Comparison of ENCODE assay signal across 14 cellular contexts in the genomic region with DNA sequence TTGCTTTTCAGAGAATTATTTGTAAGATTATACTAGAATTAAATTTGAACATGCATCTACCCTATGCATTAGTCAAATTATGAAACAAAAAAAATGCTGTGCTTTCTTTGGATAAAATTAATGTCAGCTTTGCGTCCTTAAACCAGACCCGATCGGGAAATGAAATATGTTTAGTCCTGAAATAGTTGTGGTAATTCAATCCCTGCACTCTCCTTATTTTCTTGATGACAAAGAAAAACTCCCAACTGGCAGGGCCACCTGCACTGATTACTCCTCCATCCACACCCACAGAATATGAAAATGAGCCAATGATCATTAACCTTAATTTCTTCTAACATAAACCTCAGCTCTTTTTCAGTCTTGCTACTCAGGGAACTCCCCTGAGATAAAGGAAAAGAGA.
DNase-seq lines count a peak whose midpoint lies in the region; ATAC-seq and TF ChIP-seq lines count a peak whose summit lies in the region.
"Had no signal": no experiment of that assay in that cellular context is flagged by ENCODE, and none has a peak within 500 bp of the region (broad histone marks: within the 10 kb centered on the region; RNA-seq: fewer than 3 reads in every experiment).

No MANE protein-coding gene starts in this region.

- no peaks in the 10 kb centered on the region for H3K79me2 ChIP-seq in trophoblast cell (ENCODE audit: control insufficient read depth, insufficient read depth, low read length, poor library complexity)

- no peak for TF ChIP-seq POLR2A in esophagus squamous epithelium (IDR thresholded peaks at IDR 0.05)

- H2AK5ac ChIP-seq in trophoblast cell (ENCODE audit: low read length), result no peak overlapping the region

- H3K27me3 ChIP-seq in BLaER1, result no peaks in the 10 kb centered on the region
- no peaks in the 10 kb centered on the region for H3K27me3 ChIP-seq in trophoblast cell (ENCODE audit: insufficient read depth, low read length)
- H3K27me3 ChIP-seq in esophagus squamous epithelium, result no peaks in the 10 kb centered on the region
- H3K27me3 ChIP-seq: neutrophil had no signal

- H4K91ac ChIP-seq in trophoblast cell (ENCODE audit: low read depth, low read length), result peak overlapping the region; percentile 28

- peaks cover 6% of the 10 kb centered on the region for H3K79me1 ChIP-seq in trophoblast cell (ENCODE audit: low read length)

- H3K23ac ChIP-seq in trophoblast cell (ENCODE audit: low read length), result no peak overlapping the region

- no peaks in the 10 kb centered on the region for H3K36me3 ChIP-seq in BLaER1
- no peaks in the 10 kb centered on the region for H3K36me3 ChIP-seq in trophoblast cell (ENCODE audit: control insufficient read depth in 1 of 2, insufficient read depth in 2 of 2, low read length in 2 of 2)
- H3K36me3 ChIP-seq in esophagus squamous epithelium, result no peaks in the 10 kb centered on the region
- H3K36me3 ChIP-seq: neutrophil had no signal

- peak overlapping the region; percentile 78 for H3K27ac ChIP-seq in BLaER1
- H3K27ac ChIP-seq in trophoblast cell (ENCODE audit: low read depth, low read length), result peak overlapping the region; percentile 64
- peak overlapping the region in 1 of 4 donors; percentile 9 for H3K27ac ChIP-seq in esophagus squamous epithelium
- H3K27ac ChIP-seq: neutrophil had no signal

- H2BK12ac ChIP-seq in trophoblast cell (ENCODE audit: low read length), result no peak overlapping the region

- no peak for ATAC-seq in sciatic nerve
- ATAC-seq: stimulated activated naive B cell treated with anti-CD40 and anti-IgM and Interleukin-4, amounts not matched to agents 10 μg/mL and 1 μg/mL and 100 μg/mL, for 72 hours had no signal

- no peak for TF ChIP-seq CTCF in fibroblast of mammary gland (conservative IDR thresholded peaks at IDR 0.05; ENCODE audit: control insufficient read depth, insufficient read depth, low read depth, low read length)
- TF ChIP-seq CTCF in esophagus squamous epithelium (IDR thresholded peaks at IDR 0.05), result no peak

- H2BK120ac ChIP-seq in trophoblast cell (ENCODE audit: insufficient read depth, low read length, poor library complexity), result peak overlapping the region; percentile 54

- H4K8ac ChIP-seq in trophoblast cell (ENCODE audit: low read depth, low read length), result no peak overlapping the region

- H3K4me2 ChIP-seq in BLaER1, result peak overlapping the region; percentile 86
- no peak overlapping the region for H3K4me2 ChIP-seq in trophoblast cell (ENCODE audit: low read length)

- no peaks in the 10 kb centered on the region for H4K20me1 ChIP-seq in BLaER1

- no CpG with 5 or more reads among the region's 3 CpGs for WGBS in trophoblast cell (ENCODE audit: extremely low coverage, insufficient coverage, insufficient read length)
- 63 to 81% methylated on average over 3 of the region's 3 CpGs for WGBS in esophagus squamous epithelium, 2 donors

- H3K9ac ChIP-seq in BLaER1, result peak overlapping the region; percentile 77
- H3K9ac ChIP-seq in trophoblast cell (ENCODE audit: low read length), result no peak overlapping the region

- H3K4me3 ChIP-seq in BLaER1 (peak overlapping the region; percentile 61), fibroblast of mammary gland (ENCODE audit: control insufficient read depth, low read depth, low read length) (no peak overlapping the region), trophoblast cell (ENCODE audit: low read depth, low read length) (no peak overlapping the region), esophagus squamous epithelium (no peak overlapping the region)

- no peak overlapping the region for H3K18ac ChIP-seq in trophoblast cell (ENCODE audit: low read length)

- H3K4me1 ChIP-seq in BLaER1 (peaks cover 94% of the 10 kb centered on the region), trophoblast cell (ENCODE audit: control insufficient read depth in 1 of 2, insufficient read depth in 2 of 2, low read length in 2 of 2) (peaks cover 8 to 24% of the 10 kb centered on the region in 2 experiments), esophagus squamous epithelium (peaks cover 6 to 24% (median 17%) of the 10 kb centered on the region in 3 donors)

- H4K12ac ChIP-seq in trophoblast cell (ENCODE audit: low read depth, low read length), result no peak overlapping the region

- H3K9me3 ChIP-seq in BLaER1 (no peaks in the 10 kb centered on the region), trophoblast cell (ENCODE audit: insufficient read depth, low read depth, low read length) (no peaks in the 10 kb centered on the region), esophagus squamous epithelium (no peaks in the 10 kb centered on the region)
- H3K9me3 ChIP-seq: neutrophil had no signal

- H3K4ac ChIP-seq in trophoblast cell (ENCODE audit: low read depth, low read length), result no peak overlapping the region

- no peak overlapping the region for H3K14ac ChIP-seq in trophoblast cell (ENCODE audit: low read length)

- peak; percentile 26 for DNase-seq in NCI-H2171 (lab: John Stamatoyannopoulos, UW)
- peak; percentile 58 for DNase-seq in fibroblast of mammary gland (ENCODE audit: low read depth)
- DNase-seq in trophoblast cell, result no peak
- no peak for DNase-seq in LoVo (ENCODE audit: low spot score)
- DNase-seq in esophagus squamous epithelium (lab: John Stamatoyannopoulos, UW), result no peak
- no peak for DNase-seq in amygdala (lab: John Stamatoyannopoulos, UW)
- DNase-seq in sciatic nerve (ENCODE audit: low spot score), result no peak
- DNase-seq: activated CD4-positive, alpha-beta T cell treated with anti-CD3 and anti-CD28 coated beads for 48 hours; activated naive CD4-positive, alpha-beta T cell treated with anti-CD3 and anti-CD28 coated beads, Interleukin-2, amount 10 ng/mL, durations not matched to agents 7 days and 5 days; activated T-cell treated with anti-CD3 and anti-CD28 coated beads for 4 hours; mammary epithelial cell; stimulated activated naive B cell treated with anti-CD40 and anti-IgM and Interleukin-4, amounts not matched to agents 10 μg/mL and 1 μg/mL and 100 μg/mL, for 72 hours had no signal

- H2BK5ac ChIP-seq in trophoblast cell (ENCODE audit: low read depth, low read length, poor library complexity), result no peak overlapping the region

- intact Hi-C loops in esophagus squamous epithelium (cut with DNase I) (loop anchor here (10.0 kb wide), 1 partner anchor 60 kb away; no protein-coding TSS in a partner anchor), sciatic nerve (cut with DNase I) (no loop called here)

- no peak overlapping the region for H2AFZ ChIP-seq in trophoblast cell (ENCODE audit: insufficient read depth, low read length, poor library complexity)

Comparison
In these comparisons a context has a peak if more than half of its experiments do, and no peak if none do; other contexts are left out.
1. DNase-seq: peak in NCI-H2171 (single experiment) and fibroblast of mammary gland (single experiment); none in trophoblast cell (0 of 2), LoVo (single experiment), esophagus squamous epithelium (single experiment), amygdala (0 of 56) and sciatic nerve (single experiment).